ENCODE assay signal across 9 cellular contexts in genomic region chr10:70540089-70540788, GRCh38.
DNase-seq lines count a peak whose midpoint lies in the region; ATAC-seq, FAIRE-seq and TF ChIP-seq lines count a peak whose summit lies in the region.
"Had no signal": no experiment of that assay in that cellular context is flagged by ENCODE, and none has a peak within 500 bp of the region (broad histone marks: within the 10 kb centered on the region; RNA-seq: fewer than 3 reads in every experiment).

No MANE protein-coding gene starts in this region.

- no peak for ATAC-seq in GM18867 (IDR thresholded peaks at IDR 0.05; ENCODE audit: unreplicated experiment)

- H2BK5ac ChIP-seq in H1 (ENCODE audit: low read depth, low read length) (no peak overlapping the region; the same call in 1 of the 2 replicates), neuronal stem cell (ENCODE audit: low read length) (no peak overlapping the region)

- FAIRE-seq in H1 (lab: Jason Lieb, UNC): no peak
- FAIRE-seq: islet of Langerhans had no signal

- CTCF ChIA-PET in RWPE1 (lab: Yijun Ruan, JAX): interaction anchor here (0.5 to 10.0 kb wide), 3 partner anchors 9 to 79 kb away, joined by 3 to 67 read pairs (median 3); no protein-coding TSS in a partner anchor
- CTCF ChIA-PET in H1 (lab: Charles Lee; ENCODE audit: partially characterized antibody): interaction anchor here (0.6 to 26.8 kb wide), 30 partner anchors 8 to 339 kb away, joined by 3 to 908 read pairs (median 4); partner anchors contain the start of gene PALD1

- H3K4me1 ChIP-seq in H1 (replicated peaks in 1 of 4; ENCODE audit: control insufficient read depth in 3 of 4, insufficient read depth in 4 of 4, low read length in 3 of 4) (peaks cover 3 to 9% (median 6%) of the 10 kb centered on the region in 4 experiments; a peak in 4 of 7 replicates), neuronal stem cell (ENCODE audit: control insufficient read depth in 2 of 2, insufficient read depth in 1 of 2, low read depth in 1 of 2, low read length in 2 of 2) (peaks cover 7 to 17% of the 10 kb centered on the region in 2 donors)

- H3K18ac ChIP-seq in H1 (ENCODE audit: extremely low read depth, low read length) (no peak overlapping the region), neuronal stem cell (ENCODE audit: low read length) (no peak overlapping the region)

- TF ChIP-seq RAD21 in H1 (IDR thresholded peaks at IDR 0.05 in 1 of 2, conservative IDR thresholded peaks at IDR 0.05 in 1 of 2; ENCODE audit: low read depth in 2 of 2, low read length in 2 of 2): peak; percentile 95 to 97

- no peak overlapping the region for H4K8ac ChIP-seq in H1 (ENCODE audit: extremely low read depth, insufficient read depth, low read length)
- peak overlapping the region; percentile 89 for H4K8ac ChIP-seq in neuronal stem cell (ENCODE audit: low read depth, low read length)

- no peak for TF ChIP-seq POLR2A in H1 (IDR thresholded peaks at IDR 0.05; ENCODE audit: control extremely low read depth in 1 of 2, low read depth in 2 of 2, low read length in 2 of 2)

- H4K5ac ChIP-seq in H1 (ENCODE audit: insufficient read length, low read depth, low read length): no peak overlapping the region

- no peaks in the 10 kb centered on the region for H3K27me3 ChIP-seq in H1 (replicated peaks in 1 of 4; ENCODE audit: control insufficient read depth in 3 of 4, extremely low read depth in 1 of 4, insufficient read depth in 3 of 4, low read length in 3 of 4)
- no peaks in the 10 kb centered on the region for H3K27me3 ChIP-seq in neuronal stem cell (ENCODE audit: control insufficient read depth in 3 of 3, insufficient read depth in 3 of 3, low read depth in 1 of 3, low read length in 3 of 3)

- no peak overlapping the region for H2AFZ ChIP-seq in H1 (ENCODE audit: low read length)
- H2AFZ ChIP-seq in neuronal stem cell (ENCODE audit: low read length): no peak overlapping the region

- H2BK15ac ChIP-seq in H1 (ENCODE audit: low read length) (no peak overlapping the region), neuronal stem cell (ENCODE audit: low read length) (no peak overlapping the region)

- H2BK12ac ChIP-seq in H1 (ENCODE audit: low read depth, low read length) (peak overlapping the region; percentile 61; the same call in 1 of the 2 replicates), neuronal stem cell (ENCODE audit: low read length) (peak overlapping the region; percentile 54)

- H3K4me2 ChIP-seq in H1 (ENCODE audit: insufficient read depth in 1 of 2, low read depth in 2 of 2, low read length in 2 of 2): no peak overlapping the region
- H3K4me2 ChIP-seq in neuronal stem cell (ENCODE audit: insufficient read depth, low read length, poor library complexity, severe bottlenecking): no peak overlapping the region

- 0 out of 2 replicates have a peak overlapping the region, but pooled peaks have one; percentile 41 for H2BK20ac ChIP-seq in H1 (ENCODE audit: low read length)

- H3K9me3 ChIP-seq in H1 (ENCODE audit: insufficient read depth in 2 of 2, low read depth in 1 of 2, low read length in 1 of 2): no peaks in the 10 kb centered on the region
- H3K9me3 ChIP-seq in neuronal stem cell (replicated peaks in 1 of 2; ENCODE audit: control insufficient read depth in 2 of 2, insufficient read depth in 1 of 2, low read depth in 1 of 2, low read length in 2 of 2): no peaks in the 10 kb centered on the region

- H3K23ac ChIP-seq in H1 (ENCODE audit: insufficient read length) (no peak overlapping the region), neuronal stem cell (ENCODE audit: low read depth, low read length, poor library complexity) (peak overlapping the region; percentile 76)

- H2AK5ac ChIP-seq in H1 (ENCODE audit: low read depth, low read length): no peak overlapping the region
- H2AK5ac ChIP-seq in neuronal stem cell (ENCODE audit: low read depth, low read length): no peak overlapping the region

- POLR2A ChIA-PET in RWPE1 (lab: Yijun Ruan, JAX; ENCODE audit: low non-redundant PET) (no interaction called here), H1 (lab: Charles Lee; ENCODE audit: partially characterized antibody) (interaction anchor here (0.7 kb wide), 1 partner anchor 79 kb away, joined by 3 read pairs; no protein-coding TSS in a partner anchor)

- no peak for TF ChIP-seq EP300 in H1 (IDR thresholded peaks at IDR 0.05; ENCODE audit: borderline replicate concordance in 1 of 2, low read depth in 2 of 2, low read length in 2 of 2)

- H4K20me1 ChIP-seq in H1 (replicated peaks in 1 of 2; ENCODE audit: control insufficient read depth in 1 of 2, insufficient read depth in 2 of 2, low read length in 2 of 2): peaks cover 3 to 9% of the 10 kb centered on the region in 2 experiments

- H3K79me2 ChIP-seq in H1 (ENCODE audit: control insufficient read depth in 1 of 2, insufficient read depth in 2 of 2, low read length in 2 of 2): no peaks in the 10 kb centered on the region

- H3K27ac ChIP-seq in RWPE1: no peak overlapping the region
- no peak overlapping the region for H3K27ac ChIP-seq in H1 (ENCODE audit: low read depth, low read length)
- no peak overlapping the region for H3K27ac ChIP-seq in neuronal stem cell (replicated peaks; ENCODE audit: low read length)
- H3K27ac ChIP-seq in caudate nucleus (ENCODE audit: low read depth, low read length): no peak overlapping the region

- no peak overlapping the region for H3K4ac ChIP-seq in H1 (replicated peaks; ENCODE audit: insufficient read length, low read depth, low read length)
- no peak overlapping the region for H3K4ac ChIP-seq in neuronal stem cell (ENCODE audit: low read length)

- TF ChIP-seq CTCF in GM12874 (IDR thresholded peaks at IDR 0.05; ENCODE audit: insufficient read depth, low read depth, low read length): peak; percentile 83
- TF ChIP-seq CTCF in RWPE1 (conservative IDR thresholded peaks at IDR 0.05; ENCODE audit: low read depth): peak; percentile 26; the same call in 1 of the 2 replicates
- TF ChIP-seq CTCF in H1 (IDR thresholded peaks at IDR 0.05; ENCODE audit: control extremely low read depth in 1 of 3, insufficient read depth in 1 of 3, low read depth in 1 of 3, low read length in 3 of 3): peak; percentile 97 to 98 (median 97)

- H3K9ac ChIP-seq in H1 (replicated peaks in 1 of 4; ENCODE audit: extremely low read depth in 1 of 4, low read depth in 3 of 4, low read length in 3 of 4) (no peak overlapping the region), neuronal stem cell (ENCODE audit: low read depth, low read length, poor library complexity) (peak overlapping the region; percentile 30)

- WGBS in H1 (ENCODE audit: extremely low coverage in 1 of 2, insufficient coverage in 1 of 2, insufficient read length in 1 of 2, insufficient replicate concordance in 2 of 2, low coverage in 1 of 2, low lambda C conversion rate in 2 of 2, missing lambda C conversion rate in 1 of 2), 2 experiments: 73 to 100% methylated on average over 1 to 17 of the region's 17 CpGs
- 100% methylated on average over 1 to 2 of the region's 17 CpGs for WGBS in neuronal stem cell (ENCODE audit: extremely low coverage in 2 of 2, insufficient read length in 2 of 2, insufficient replicate concordance in 1 of 2), 2 donors

- H2BK120ac ChIP-seq in H1 (replicated peaks; ENCODE audit: low read depth, low read length): no peak overlapping the region
- no peak overlapping the region for H2BK120ac ChIP-seq in neuronal stem cell (ENCODE audit: low read depth, low read length)

- H3K23me2 ChIP-seq in H1 (ENCODE audit: low read depth, low read length): peaks cover 6% of the 10 kb centered on the region; the same call in 1 of the 2 replicates

- H3K14ac ChIP-seq in H1 (ENCODE audit: insufficient read length) (no peak overlapping the region), neuronal stem cell (ENCODE audit: low read length) (peak overlapping the region; percentile 75)

- H3K56ac ChIP-seq in H1 (replicated peaks; ENCODE audit: insufficient read length, low read depth, low read length): no peak overlapping the region

- H4K91ac ChIP-seq in H1 (replicated peaks; ENCODE audit: insufficient read length, low read length) (no peak overlapping the region), neuronal stem cell (ENCODE audit: low read depth, low read length, poor library complexity) (peak overlapping the region; percentile 39)

- H3K79me1 ChIP-seq in H1 (ENCODE audit: low read depth, low read length): no peaks in the 10 kb centered on the region
- H3K79me1 ChIP-seq in neuronal stem cell (ENCODE audit: low read depth, low read length): no peaks in the 10 kb centered on the region

- no peak overlapping the region for H3K4me3 ChIP-seq in H1 (ENCODE audit: extremely low read depth in 1 of 4, insufficient read depth in 2 of 4, low read depth in 3 of 4, low read length in 4 of 4)
- peak overlapping the region in 1 of 2 donors; percentile 14 for H3K4me3 ChIP-seq in neuronal stem cell (ENCODE audit: low read length in 2 of 2)

- DNase-seq in RWPE1 (ENCODE audit: low spot score): peak; percentile 26
- DNase-seq in H1 (ENCODE audit: low read depth in 1 of 2, low spot score in 2 of 2): peak in 1 of 2 experiments; percentile 78
- DNase-seq in neuronal stem cell (ENCODE audit: low spot score): no peak
- DNase-seq in NCI-H345 (lab: John Stamatoyannopoulos, UW): no peak
- no peak for DNase-seq in SKM-1 treated with dmso at 0.1 percent for 144 hours (lab: John Stamatoyannopoulos, UW; ENCODE audit: unreplicated experiment)
- DNase-seq in caudate nucleus (lab: John Stamatoyannopoulos, UW): no peak

- H3K36me3 ChIP-seq in H1 (ENCODE audit: control insufficient read depth in 2 of 4, insufficient read depth in 4 of 4, low read length in 3 of 4): peaks cover 0 to 2% (median 0%) of the 10 kb centered on the region in 4 experiments; a peak in 2 of 8 replicates
- peaks cover 0 to 10% of the 10 kb centered on the region in 2 donors for H3K36me3 ChIP-seq in neuronal stem cell (replicated peaks in 1 of 2; ENCODE audit: control insufficient read depth in 2 of 2, insufficient read depth in 2 of 2, low read length in 2 of 2)

TF ChIP-seq in H1, 55 proteins besides CTCF, POLR2A, EP300 and RAD21:
- peak; percentile 31; the same call in 1 of the 2 replicates for TF ChIP-seq GABPA (IDR thresholded peaks at IDR 0.05; ENCODE audit: borderline replicate concordance, insufficient read depth, low read length)
- peak; percentile 41; the same call in 1 of the 2 replicates for TF ChIP-seq KDM1A (IDR thresholded peaks at IDR 0.05; ENCODE audit: borderline replicate concordance, low read length)
- TF ChIP-seq TBP (IDR thresholded peaks at IDR 0.05; ENCODE audit: low read depth, low read length): no peak
- 0 out of 2 replicates have a peak, but pooled peaks have one; percentile 68 for TF ChIP-seq YY1 (IDR thresholded peaks at IDR 0.05; ENCODE audit: low read depth, low read length)

Comparison
In these comparisons a context has a peak if more than half of its experiments do, and no peak if none do; other contexts are left out.
1. CTCF ChIP-seq: peak in every context shown above with its lines; median percentile 97 in H1; 83 in GM12874; 26 in RWPE1.